In the genomic region with DNA sequence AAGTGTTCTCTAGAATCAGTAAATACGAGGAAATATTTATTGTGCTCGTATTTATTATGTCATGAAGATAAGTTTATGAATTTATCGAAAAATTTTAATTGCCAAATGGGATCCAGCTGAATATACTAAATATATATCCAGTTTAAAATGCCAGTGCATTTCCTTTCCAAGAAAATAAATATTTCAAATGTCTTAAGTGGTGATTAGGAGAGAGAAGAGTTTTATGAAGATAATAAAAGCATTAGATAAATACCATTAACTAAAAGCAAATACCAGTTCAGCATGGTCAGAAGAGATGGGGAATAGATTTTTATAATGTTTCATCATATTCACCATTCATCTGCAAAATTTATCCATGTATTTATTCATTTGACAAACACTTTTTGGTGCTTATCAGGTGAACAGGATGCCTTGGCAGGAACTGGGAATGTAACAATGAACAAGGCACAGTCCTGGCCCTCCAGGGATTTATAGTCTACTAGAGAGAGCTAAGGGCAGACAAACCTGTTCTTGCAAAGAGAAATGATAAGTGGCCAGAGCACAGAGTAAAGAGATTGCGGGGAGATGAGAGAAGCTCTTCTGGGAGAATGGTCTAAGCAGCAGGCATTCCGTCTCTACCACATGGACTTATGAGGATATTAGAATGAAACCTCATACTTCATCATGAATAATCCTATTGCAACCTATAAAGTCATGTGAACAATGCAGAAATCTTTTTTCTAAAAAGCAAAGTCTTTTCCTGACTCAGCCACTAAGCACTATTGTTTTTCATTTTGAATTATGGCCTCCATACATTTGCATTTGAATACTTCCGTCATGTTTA, we compare ENCODE assay signal across 18 cellular contexts.
"Had no signal": no experiment of that assay in that cellular context is flagged by ENCODE, and none has a peak within 500 bp of the region (broad histone marks: within the 10 kb centered on the region; RNA-seq: fewer than 3 reads in every experiment).

No MANE protein-coding gene starts in this region.

- DNase-seq: activated CD4-positive, alpha-beta memory T cell treated with anti-CD3 and anti-CD28 coated beads, Interleukin-2, amount 10 ng/mL, durations not matched to agents 7 days and 5 days; activated CD4-positive, alpha-beta T cell treated with anti-CD3 and anti-CD28 coated beads, Interleukin-2, amount 10 ng/mL, durations not matched to agents 24 days and 14 days; activated effector memory CD4-positive, alpha-beta T cell treated with anti-CD3 and anti-CD28 coated beads, Interleukin-2, amount 50 U/mL, for 16 hours; activated naive CD4-positive, alpha-beta T cell treated with anti-CD3 and anti-CD28 coated beads, Interleukin-2, amount 10 ng/mL, durations not matched to agents 7 days and 5 days; effector CD4-positive, alpha-beta T cell; foreskin keratinocyte; left cardiac atrium; mucosa of descending colon; nephron progenitor cell; right lobe of liver; stimulated activated CD4-positive, alpha-beta T cell treated with anti-CD3 and anti-CD28 coated beads, Interleukin-1b, Interleukin-23, amount 100 ng/mL, for 48 hours; substantia nigra; T-helper 17 cell; thyroid gland had no signal

- H3K4me1 ChIP-seq: foreskin keratinocyte, parathyroid adenoma, right lobe of liver, thyroid gland had no signal

- H3K9me3 ChIP-seq: mucosa of descending colon, right lobe of liver, thyroid gland had no signal

- H3K27ac ChIP-seq: cardiac muscle cell, foreskin keratinocyte, parathyroid adenoma, right lobe of liver, skin epidermis, thyroid gland had no signal

- ATAC-seq: activated CD4-positive, CD25-positive, alpha-beta regulatory T cell treated with anti-CD3 and anti-CD28 coated beads, Interleukin-2, amount 50 U/mL, for 24 hours; foreskin keratinocyte; left cardiac atrium; mucosa of descending colon; right lobe of liver; T-helper 17 cell had no signal

- H3K27me3 ChIP-seq: cardiac muscle cell, foreskin keratinocyte, right lobe of liver, thyroid gland had no signal

- H3K4me3 ChIP-seq: cardiac muscle cell, mucosa of descending colon, right lobe of liver, skin epidermis, thyroid gland had no signal

- H3K36me3 ChIP-seq: cardiac muscle cell, right lobe of liver, thyroid gland had no signal
